11 cellular contexts compared by ENCODE assay signal in genomic region chr5:78300464-78301045, GRCh38. TPM values are rescaled to one million over a fixed set of nuclear protein-coding genes. Genes with fewer than 3 reads are reported as not detected.
A peak's percentile ranks its signal among the peaks of the same experiment; 100 is the strongest.
DNase-seq lines count a peak whose midpoint lies in the region; ATAC-seq and TF ChIP-seq lines count a peak whose summit lies in the region.
"Had no signal": no experiment of that assay in that cellular context is flagged by ENCODE, and none has a peak within 500 bp of the region (broad histone marks: within the 10 kb centered on the region; RNA-seq: fewer than 3 reads in every experiment).

No MANE protein-coding gene starts in this region.

- H3K4me1 Mint-ChIP-seq in T-helper 17 cell: peaks cover 5% of the 10 kb centered on the region

- TF ChIP-seq RAD21 in Ishikawa (IDR thresholded peaks at IDR 0.05; ENCODE audit: low read depth): peak; percentile 39

- intact Hi-C loops in right lobe of liver (cut with DNase I): no loop called here

- no peaks in the 10 kb centered on the region for H3K36me3 Mint-ChIP-seq in T-helper 17 cell (ENCODE audit: low read depth)

- TF ChIP-seq CTCF in astrocyte of the cerebellum (IDR thresholded peaks at IDR 0.05; ENCODE audit: low read depth, low read length, missing control alignments) (peak; percentile 28), right lobe of liver (IDR thresholded peaks at IDR 0.05) (peak; percentile 12 to 34 (median 31))

- ATAC-seq in right lobe of liver (no peak), T-helper 17 cell (no peak), GM19035 (IDR thresholded peaks at IDR 0.05; ENCODE audit: unreplicated experiment) (no peak), HG02884 (IDR thresholded peaks at IDR 0.05; ENCODE audit: unreplicated experiment) (no peak)
- ATAC-seq: activated T-helper 17 cell treated with anti-CD3 and anti-CD28 coated beads, Interleukin-2, amount 50 U/mL, for 72 hours had no signal

- no peak overlapping the region for H3K27ac Mint-ChIP-seq in T-helper 17 cell
- H3K27ac Mint-ChIP-seq: activated T-helper 17 cell treated with anti-CD3 and anti-CD28 coated beads, Interleukin-2, amount 50 U/mL, for 72 hours had no signal

- no peaks in the 10 kb centered on the region for H3K36me3 ChIP-seq in right lobe of liver
- H3K36me3 ChIP-seq: SJSA1 had no signal

- no peak overlapping the region for H3K4me3 Mint-ChIP-seq in T-helper 17 cell
- H3K4me3 Mint-ChIP-seq: activated T-helper 17 cell treated with anti-CD3 and anti-CD28 coated beads, Interleukin-2, amount 50 U/mL, for 72 hours had no signal

- no peak for TF ChIP-seq POLR2A in right lobe of liver (IDR thresholded peaks at IDR 0.05)

- peak; percentile 44 for DNase-seq in CD1c-positive myeloid dendritic cell (ENCODE audit: extremely low spot score)
- no peak for DNase-seq in astrocyte of the cerebellum (ENCODE audit: low read depth)
- DNase-seq in right lobe of liver: no peak
- no peak for DNase-seq in ecto neural progenitor cell (ENCODE audit: low spot score)
- no peak for DNase-seq in T-helper 17 cell
- DNase-seq: GF-D8 had no signal

- no peak overlapping the region for H3K4me3 ChIP-seq in astrocyte of the cerebellum (ENCODE audit: low read depth, low read length)
- no peak overlapping the region for H3K4me3 ChIP-seq in right lobe of liver
- H3K4me3 ChIP-seq: SJSA1 had no signal

- peaks cover 23% of the 10 kb centered on the region for H3K27me3 Mint-ChIP-seq in T-helper 17 cell

- no peak for TF ChIP-seq EP300 in Ishikawa (IDR thresholded peaks at IDR 0.05; ENCODE audit: borderline replicate concordance)

- in situ Hi-C loops in astrocyte of the cerebellum (cut with HindIII; ENCODE audit: low sequenced_read_pairs): no loop called here

- H3K27ac ChIP-seq in right lobe of liver: no peak overlapping the region
- H3K27ac ChIP-seq: SJSA1 had no signal

- H3K4me1 ChIP-seq in right lobe of liver: peaks cover 0 to 4% (median 0%) of the 10 kb centered on the region in 4 donors

- no peaks in the 10 kb centered on the region for H3K27me3 ChIP-seq in right lobe of liver
- H3K27me3 ChIP-seq: SJSA1 had no signal

- 34% methylated on average over 2 of the region's 2 CpGs for WGBS in right lobe of liver (ENCODE audit: insufficient coverage, low coverage, low lambda C conversion rate, missing lambda C conversion rate)

- no peaks in the 10 kb centered on the region for H3K9me3 ChIP-seq in right lobe of liver
- no peaks in the 10 kb centered on the region for H3K9me3 ChIP-seq in T-helper 17 cell (ENCODE audit: control insufficient read depth, low read length, poor library complexity, severe bottlenecking)
- H3K9me3 ChIP-seq: SJSA1 had no signal

TF ChIP-seq in Ishikawa, 13 proteins besides CTCF, POLR2A, EP300 and RAD21:
- TF ChIP-seq CEBPB (IDR thresholded peaks at IDR 0.05) (no peak), REST (IDR thresholded peaks at IDR 0.05; ENCODE audit: low read depth) (no peak), USF1 (IDR thresholded peaks at IDR 0.05) (no peak), YY1 (IDR thresholded peaks at IDR 0.05; ENCODE audit: low read depth) (no peak), TCF12 (IDR thresholded peaks at IDR 0.05; ENCODE audit: low read depth) (no peak), TEAD4 (IDR thresholded peaks at IDR 0.05) (no peak), TAF1 (IDR thresholded peaks at IDR 0.05; ENCODE audit: low read depth) (no peak), NFIC (IDR thresholded peaks at IDR 0.05) (no peak)
- TF ChIP-seq, protein P1, sequence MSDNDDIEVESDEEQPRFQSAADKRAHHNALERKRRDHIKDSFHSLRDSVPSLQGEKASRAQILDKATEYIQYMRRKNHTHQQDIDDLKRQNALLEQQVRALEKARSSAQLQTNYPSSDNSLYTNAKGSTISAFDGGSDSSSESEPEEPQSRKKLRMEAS (IDR thresholded peaks at IDR 0.05): no peak

RNA-seq across cellular contexts. Expression of gene AP3B1, which starts 6.1 kb away (rescaled TPM):
- total RNA-seq in right lobe of liver: 10 to 100 TPM; 11.4 to 17.9 (median 12.9) TPM
- 10 to 100 TPM; 34.5 to 40.6 TPM for total RNA-seq in T-helper 17 cell

RNA-seq across cellular contexts. Expression of gene SCAMP1, which starts 59.9 kb away (rescaled TPM):
- 10 to 100 TPM; 10.4 to 18.4 (median 11.1) TPM for total RNA-seq in right lobe of liver
- 10 to 100 TPM; 24.7 to 25.4 TPM for total RNA-seq in T-helper 17 cell
